In genomic region chr17:4658478-4659305, GRCh38 we compare ENCODE assay signal across 1 cellular context.
TF ChIP-seq lines count a peak whose summit lies in the region.

No MANE protein-coding gene starts in this region.

TF ChIP-seq in SK-N-SH, 30 proteins besides CTCF, POLR2A, EP300 and RAD21 (continued from another document):
- TF ChIP-seq REST (IDR thresholded peaks at IDR 0.05; ENCODE audit: low read depth, low read length) (no peak; the same call in 1 of the 2 replicates), MAX (IDR thresholded peaks at IDR 0.05; ENCODE audit: low read depth) (0 out of 2 replicates have a peak, but pooled peaks have one; percentile 11), TCF12 (IDR thresholded peaks at IDR 0.05) (peak; percentile 88), USF1 (IDR thresholded peaks at IDR 0.05; ENCODE audit: borderline replicate concordance, low read depth) (no peak), JUND (IDR thresholded peaks at IDR 0.05) (peak; percentile 78), GABPA (IDR thresholded peaks at IDR 0.05; ENCODE audit: low read depth) (no peak), MXI1 (IDR thresholded peaks at IDR 0.05; ENCODE audit: low read depth, low read length) (no peak), NFIC (IDR thresholded peaks at IDR 0.05; ENCODE audit: borderline replicate concordance) (peak; percentile 56), RCOR1 (IDR thresholded peaks at IDR 0.05; ENCODE audit: low read length) (no peak), CHD2 (IDR thresholded peaks at IDR 0.05; ENCODE audit: low read length, partially characterized antibody) (no peak), RFX5 (IDR thresholded peaks at IDR 0.05; ENCODE audit: low read length) (no peak), FOSL2 (IDR thresholded peaks at IDR 0.05; ENCODE audit: borderline replicate concordance, low read depth) (peak; percentile 61; the same call in 1 of the 2 replicates), SIN3A (IDR thresholded peaks at IDR 0.05; ENCODE audit: borderline replicate concordance, low read depth, low read length) (no peak), GATA2 (CRISPR knock-in tag; IDR thresholded peaks at IDR 0.05) (no peak), FOXM1 (IDR thresholded peaks at IDR 0.05; ENCODE audit: low read depth) (no peak), MEF2A (IDR thresholded peaks at IDR 0.05; ENCODE audit: borderline replicate concordance, low read depth) (no peak)
- TF ChIP-seq, protein P1, sequence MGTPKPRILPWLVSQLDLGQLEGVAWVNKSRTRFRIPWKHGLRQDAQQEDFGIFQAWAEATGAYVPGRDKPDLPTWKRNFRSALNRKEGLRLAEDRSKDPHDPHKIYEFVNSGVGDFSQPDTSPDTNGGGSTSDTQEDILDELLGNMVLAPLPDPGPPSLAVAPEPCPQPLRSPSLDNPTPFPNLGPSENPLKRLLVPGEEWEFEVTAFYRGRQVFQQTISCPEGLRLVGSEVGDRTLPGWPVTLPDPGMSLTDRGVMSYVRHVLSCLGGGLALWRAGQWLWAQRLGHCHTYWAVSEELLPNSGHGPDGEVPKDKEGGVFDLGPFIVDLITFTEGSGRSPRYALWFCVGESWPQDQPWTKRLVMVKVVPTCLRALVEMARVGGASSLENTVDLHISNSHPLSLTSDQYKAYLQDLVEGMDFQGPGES (IDR thresholded peaks at IDR 0.05; ENCODE audit: low read depth, low read length) = no peak
- TF ChIP-seq, protein P2, sequence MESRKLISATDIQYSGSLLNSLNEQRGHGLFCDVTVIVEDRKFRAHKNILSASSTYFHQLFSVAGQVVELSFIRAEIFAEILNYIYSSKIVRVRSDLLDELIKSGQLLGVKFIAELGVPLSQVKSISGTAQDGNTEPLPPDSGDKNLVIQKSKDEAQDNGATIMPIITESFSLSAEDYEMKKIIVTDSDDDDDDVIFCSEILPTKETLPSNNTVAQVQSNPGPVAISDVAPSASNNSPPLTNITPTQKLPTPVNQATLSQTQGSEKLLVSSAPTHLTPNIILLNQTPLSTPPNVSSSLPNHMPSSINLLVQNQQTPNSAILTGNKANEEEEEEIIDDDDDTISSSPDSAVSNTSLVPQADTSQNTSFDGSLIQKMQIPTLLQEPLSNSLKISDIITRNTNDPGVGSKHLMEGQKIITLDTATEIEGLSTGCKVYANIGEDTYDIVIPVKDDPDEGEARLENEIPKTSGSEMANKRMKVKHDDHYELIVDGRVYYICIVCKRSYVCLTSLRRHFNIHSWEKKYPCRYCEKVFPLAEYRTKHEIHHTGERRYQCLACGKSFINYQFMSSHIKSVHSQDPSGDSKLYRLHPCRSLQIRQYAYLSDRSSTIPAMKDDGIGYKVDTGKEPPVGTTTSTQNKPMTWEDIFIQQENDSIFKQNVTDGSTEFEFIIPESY (IDR thresholded peaks at IDR 0.05; ENCODE audit: borderline replicate concordance, low read depth) = no peak
